1 cellular context compared by ENCODE assay signal in genomic region chrX:104324871-104325585, GRCh38.
TF ChIP-seq lines count a peak whose summit lies in the region.

No MANE protein-coding gene starts in this region.

TF ChIP-seq in HCT116, 20 proteins besides CTCF, POLR2A, EP300 and RAD21 (continued from another document):
- TF ChIP-seq CBX3 (IDR thresholded peaks at IDR 0.05; ENCODE audit: low read depth) (no peak), CEBPB (IDR thresholded peaks at IDR 0.05; ENCODE audit: low read depth) (no peak), POLR2AphosphoS5 (IDR thresholded peaks at IDR 0.05; ENCODE audit: low read depth, low read length) (no peak), JUND (IDR thresholded peaks at IDR 0.05) (no peak), ZBTB33 (IDR thresholded peaks at IDR 0.05; ENCODE audit: extremely low read depth, insufficient replicate concordance, low read length) (no peak), TCF7L2 (IDR thresholded peaks at IDR 0.05; ENCODE audit: borderline replicate concordance, extremely low read depth, insufficient read depth, insufficient read length) (no peak), REST (IDR thresholded peaks at IDR 0.05; ENCODE audit: low read depth) (no peak), SP1 (IDR thresholded peaks at IDR 0.05; ENCODE audit: low read depth) (no peak), SRF (IDR thresholded peaks at IDR 0.05; ENCODE audit: low read depth) (no peak), ZFX (IDR thresholded peaks at IDR 0.05) (no peak), ATF3 (IDR thresholded peaks at IDR 0.05) (no peak)
- TF ChIP-seq, protein P1, sequence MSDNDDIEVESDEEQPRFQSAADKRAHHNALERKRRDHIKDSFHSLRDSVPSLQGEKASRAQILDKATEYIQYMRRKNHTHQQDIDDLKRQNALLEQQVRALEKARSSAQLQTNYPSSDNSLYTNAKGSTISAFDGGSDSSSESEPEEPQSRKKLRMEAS (IDR thresholded peaks at IDR 0.05) = no peak
